ENCODE assay signal across 19 cellular contexts in genomic region chr6:147621280-147621679, GRCh38.
DNase-seq lines count a peak whose midpoint lies in the region; ATAC-seq and TF ChIP-seq lines count a peak whose summit lies in the region.
"Had no signal": no experiment of that assay in that cellular context is flagged by ENCODE, and none has a peak within 500 bp of the region (broad histone marks: within the 10 kb centered on the region; RNA-seq: fewer than 3 reads in every experiment).

No MANE protein-coding gene starts in this region.

- H3K9ac ChIP-seq in adipocyte (ENCODE audit: low read length): no peak overlapping the region

- DNase-seq in HS-27A (ENCODE audit: low read depth) (peak; percentile 38), adipocyte (ENCODE audit: low read depth) (peak; percentile 72), fibroblast of villous mesenchyme (ENCODE audit: low read depth) (peak; percentile 4), stromal cell of bone marrow (ENCODE audit: low read depth) (peak; percentile 71), GM03348 (ENCODE audit: low spot score) (no peak)
- DNase-seq: activated CD4-positive, alpha-beta T cell treated with anti-CD3 and anti-CD28 coated beads for 4 hours; activated CD8-positive, alpha-beta memory T cell treated with anti-CD3 and anti-CD28 coated beads, Interleukin-2, amount 50 U/mL, for 48 hours; activated naive CD4-positive, alpha-beta T cell treated with Interleukin-2 at 50 U/mL for 16 hours; CD4-positive, CD25-positive, alpha-beta regulatory T cell; effector memory CD8-positive, alpha-beta T cell; NCI-H1436; SIG-M5; T-helper 2 cell; thyroid gland had no signal

- ATAC-seq in HG03097 (IDR thresholded peaks at IDR 0.05; ENCODE audit: low FRiP score, unreplicated experiment) (no peak), GM21390 (IDR thresholded peaks at IDR 0.05; ENCODE audit: unreplicated experiment) (no peak)
- ATAC-seq: effector memory CD8-positive, alpha-beta T cell had no signal

- H3K4me1 ChIP-seq in adipocyte (ENCODE audit: control insufficient read depth, insufficient read depth, low read length): no peaks in the 10 kb centered on the region
- H3K4me1 ChIP-seq: thyroid gland had no signal

- H3K9me3 ChIP-seq in adipocyte (ENCODE audit: control insufficient read depth, low read length): no peaks in the 10 kb centered on the region
- H3K9me3 ChIP-seq: neutrophil, thyroid gland had no signal

- H3K4me3 ChIP-seq in adipocyte (ENCODE audit: low read length) (no peak overlapping the region), fibroblast of villous mesenchyme (ENCODE audit: low read depth, low read length) (no peak overlapping the region)
- H3K4me3 ChIP-seq: cardiac muscle cell, skin epidermis, thyroid gland had no signal

- TF ChIP-seq CTCF in fibroblast of villous mesenchyme (IDR thresholded peaks at IDR 0.05; ENCODE audit: insufficient read depth, low read depth, low read length): no peak

- H3K27me3 ChIP-seq in adipocyte (replicated peaks; ENCODE audit: control insufficient read depth, insufficient read depth, low read length): no peaks in the 10 kb centered on the region
- H3K27me3 ChIP-seq: cardiac muscle cell, neutrophil, thyroid gland had no signal

- no peaks in the 10 kb centered on the region for H3K36me3 ChIP-seq in adipocyte (ENCODE audit: control insufficient read depth, insufficient read depth, low read length, severe bottlenecking)
- H3K36me3 ChIP-seq: cardiac muscle cell, neutrophil, thyroid gland had no signal
